15 cellular contexts compared by ENCODE assay signal in the genomic region with DNA sequence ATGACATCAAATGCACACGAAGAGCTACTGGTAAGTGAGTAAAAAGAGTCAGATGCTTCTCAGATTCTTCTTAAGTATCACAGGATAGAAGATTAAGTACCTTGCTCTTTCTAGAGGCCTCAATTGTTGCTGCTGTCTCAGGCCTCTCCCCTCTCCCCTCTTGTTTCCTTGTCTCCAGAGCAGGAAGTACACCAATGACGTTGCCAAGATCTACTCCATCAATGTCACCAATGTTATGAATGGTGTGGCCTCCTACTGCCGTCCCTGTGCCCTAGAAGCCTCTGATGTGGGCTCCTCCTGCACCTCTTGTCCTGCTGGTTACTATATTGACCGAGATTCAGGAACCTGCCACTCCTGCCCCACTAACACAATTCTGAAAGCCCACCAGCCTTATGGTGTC.
"Had no signal": no experiment of that assay in that cellular context is flagged by ENCODE, and none has a peak within 500 bp of the region (broad histone marks: within the 10 kb centered on the region; RNA-seq: fewer than 3 reads in every experiment).

No MANE protein-coding gene starts in this region.

- H3K9me3 ChIP-seq: esophagus squamous epithelium, pancreas, suprapubic skin, tibial artery had no signal

- H3K4me3 ChIP-seq: esophagus squamous epithelium, hepatocyte, neural progenitor cell, pancreas, suprapubic skin, tibial artery had no signal

- H3K36me3 ChIP-seq: esophagus squamous epithelium, neural progenitor cell, suprapubic skin had no signal

- H3K9ac ChIP-seq: neural progenitor cell had no signal

- H2AFZ ChIP-seq: hepatocyte, neural progenitor cell had no signal

- DNase-seq: effector memory CD8-positive, alpha-beta T cell; esophagus squamous epithelium; foreskin melanocyte; head of caudate nucleus; mammary epithelial cell; nucleus accumbens; pancreas; right cardiac atrium; small intestine; stimulated activated CD4-positive, alpha-beta T cell treated with anti-CD3 and anti-CD28 coated beads, Interleukin-12 subunit alpha, Interleukin-12 subunit beta, amount 100 ng/mL, for 4 hours; stimulated activated naive CD8-positive, alpha-beta T cell treated with anti-CD3 and anti-CD28 coated beads, Interleukin-15, Interleukin-2, amounts not matched to agents 100 U/mL and 50 U/mL, for 24 hours; tibial artery had no signal

- ATAC-seq: effector memory CD8-positive, alpha-beta T cell; pancreas; right cardiac atrium; stimulated activated naive CD8-positive, alpha-beta T cell treated with anti-CD3 and anti-CD28 coated beads, Interleukin-15, Interleukin-2, amounts not matched to agents 100 U/mL and 50 U/mL, for 24 hours had no signal

- H3K27ac ChIP-seq: esophagus squamous epithelium, hepatocyte, neural progenitor cell, pancreas, suprapubic skin, tibial artery had no signal

- H3K4me2 ChIP-seq: hepatocyte, neural progenitor cell had no signal

- H3K27me3 ChIP-seq: esophagus squamous epithelium, hepatocyte, neural progenitor cell, pancreas had no signal

- H3K4me1 ChIP-seq: neural progenitor cell had no signal
